1 cellular context compared by ENCODE assay signal in genomic region chr22:34427841-34428240, GRCh38.
TF ChIP-seq lines count a peak whose summit lies in the region.

No MANE protein-coding gene starts in this region.

TF ChIP-seq in K562, 482 proteins besides CTCF, POLR2A, EP300 and RAD21 (continued from another document):
- TF ChIP-seq, protein P1, sequence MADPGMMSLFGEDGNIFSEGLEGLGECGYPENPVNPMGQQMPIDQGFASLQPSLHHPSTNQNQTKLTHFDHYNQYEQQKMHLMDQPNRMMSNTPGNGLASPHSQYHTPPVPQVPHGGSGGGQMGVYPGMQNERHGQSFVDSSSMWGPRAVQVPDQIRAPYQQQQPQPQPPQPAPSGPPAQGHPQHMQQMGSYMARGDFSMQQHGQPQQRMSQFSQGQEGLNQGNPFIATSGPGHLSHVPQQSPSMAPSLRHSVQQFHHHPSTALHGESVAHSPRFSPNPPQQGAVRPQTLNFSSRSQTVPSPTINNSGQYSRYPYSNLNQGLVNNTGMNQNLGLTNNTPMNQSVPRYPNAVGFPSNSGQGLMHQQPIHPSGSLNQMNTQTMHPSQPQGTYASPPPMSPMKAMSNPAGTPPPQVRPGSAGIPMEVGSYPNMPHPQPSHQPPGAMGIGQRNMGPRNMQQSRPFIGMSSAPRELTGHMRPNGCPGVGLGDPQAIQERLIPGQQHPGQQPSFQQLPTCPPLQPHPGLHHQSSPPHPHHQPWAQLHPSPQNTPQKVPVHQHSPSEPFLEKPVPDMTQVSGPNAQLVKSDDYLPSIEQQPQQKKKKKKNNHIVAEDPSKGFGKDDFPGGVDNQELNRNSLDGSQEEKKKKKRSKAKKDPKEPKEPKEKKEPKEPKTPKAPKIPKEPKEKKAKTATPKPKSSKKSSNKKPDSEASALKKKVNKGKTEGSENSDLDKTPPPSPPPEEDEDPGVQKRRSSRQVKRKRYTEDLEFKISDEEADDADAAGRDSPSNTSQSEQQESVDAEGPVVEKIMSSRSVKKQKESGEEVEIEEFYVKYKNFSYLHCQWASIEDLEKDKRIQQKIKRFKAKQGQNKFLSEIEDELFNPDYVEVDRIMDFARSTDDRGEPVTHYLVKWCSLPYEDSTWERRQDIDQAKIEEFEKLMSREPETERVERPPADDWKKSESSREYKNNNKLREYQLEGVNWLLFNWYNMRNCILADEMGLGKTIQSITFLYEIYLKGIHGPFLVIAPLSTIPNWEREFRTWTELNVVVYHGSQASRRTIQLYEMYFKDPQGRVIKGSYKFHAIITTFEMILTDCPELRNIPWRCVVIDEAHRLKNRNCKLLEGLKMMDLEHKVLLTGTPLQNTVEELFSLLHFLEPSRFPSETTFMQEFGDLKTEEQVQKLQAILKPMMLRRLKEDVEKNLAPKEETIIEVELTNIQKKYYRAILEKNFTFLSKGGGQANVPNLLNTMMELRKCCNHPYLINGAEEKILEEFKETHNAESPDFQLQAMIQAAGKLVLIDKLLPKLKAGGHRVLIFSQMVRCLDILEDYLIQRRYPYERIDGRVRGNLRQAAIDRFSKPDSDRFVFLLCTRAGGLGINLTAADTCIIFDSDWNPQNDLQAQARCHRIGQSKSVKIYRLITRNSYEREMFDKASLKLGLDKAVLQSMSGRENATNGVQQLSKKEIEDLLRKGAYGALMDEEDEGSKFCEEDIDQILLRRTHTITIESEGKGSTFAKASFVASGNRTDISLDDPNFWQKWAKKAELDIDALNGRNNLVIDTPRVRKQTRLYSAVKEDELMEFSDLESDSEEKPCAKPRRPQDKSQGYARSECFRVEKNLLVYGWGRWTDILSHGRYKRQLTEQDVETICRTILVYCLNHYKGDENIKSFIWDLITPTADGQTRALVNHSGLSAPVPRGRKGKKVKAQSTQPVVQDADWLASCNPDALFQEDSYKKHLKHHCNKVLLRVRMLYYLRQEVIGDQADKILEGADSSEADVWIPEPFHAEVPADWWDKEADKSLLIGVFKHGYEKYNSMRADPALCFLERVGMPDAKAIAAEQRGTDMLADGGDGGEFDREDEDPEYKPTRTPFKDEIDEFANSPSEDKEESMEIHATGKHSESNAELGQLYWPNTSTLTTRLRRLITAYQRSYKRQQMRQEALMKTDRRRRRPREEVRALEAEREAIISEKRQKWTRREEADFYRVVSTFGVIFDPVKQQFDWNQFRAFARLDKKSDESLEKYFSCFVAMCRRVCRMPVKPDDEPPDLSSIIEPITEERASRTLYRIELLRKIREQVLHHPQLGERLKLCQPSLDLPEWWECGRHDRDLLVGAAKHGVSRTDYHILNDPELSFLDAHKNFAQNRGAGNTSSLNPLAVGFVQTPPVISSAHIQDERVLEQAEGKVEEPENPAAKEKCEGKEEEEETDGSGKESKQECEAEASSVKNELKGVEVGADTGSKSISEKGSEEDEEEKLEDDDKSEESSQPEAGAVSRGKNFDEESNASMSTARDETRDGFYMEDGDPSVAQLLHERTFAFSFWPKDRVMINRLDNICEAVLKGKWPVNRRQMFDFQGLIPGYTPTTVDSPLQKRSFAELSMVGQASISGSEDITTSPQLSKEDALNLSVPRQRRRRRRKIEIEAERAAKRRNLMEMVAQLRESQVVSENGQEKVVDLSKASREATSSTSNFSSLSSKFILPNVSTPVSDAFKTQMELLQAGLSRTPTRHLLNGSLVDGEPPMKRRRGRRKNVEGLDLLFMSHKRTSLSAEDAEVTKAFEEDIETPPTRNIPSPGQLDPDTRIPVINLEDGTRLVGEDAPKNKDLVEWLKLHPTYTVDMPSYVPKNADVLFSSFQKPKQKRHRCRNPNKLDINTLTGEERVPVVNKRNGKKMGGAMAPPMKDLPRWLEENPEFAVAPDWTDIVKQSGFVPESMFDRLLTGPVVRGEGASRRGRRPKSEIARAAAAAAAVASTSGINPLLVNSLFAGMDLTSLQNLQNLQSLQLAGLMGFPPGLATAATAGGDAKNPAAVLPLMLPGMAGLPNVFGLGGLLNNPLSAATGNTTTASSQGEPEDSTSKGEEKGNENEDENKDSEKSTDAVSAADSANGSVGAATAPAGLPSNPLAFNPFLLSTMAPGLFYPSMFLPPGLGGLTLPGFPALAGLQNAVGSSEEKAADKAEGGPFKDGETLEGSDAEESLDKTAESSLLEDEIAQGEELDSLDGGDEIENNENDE (IDR thresholded peaks at IDR 0.05; ENCODE audit: low read depth, low read length), result no peak
- TF ChIP-seq PATZ1 (CRISPR knock-in tag; IDR thresholded peaks at IDR 0.05; ENCODE audit: borderline replicate concordance), result no peak
- TF ChIP-seq MAFK (IDR thresholded peaks at IDR 0.05; ENCODE audit: low read length), result 0 out of 2 replicates have a peak, but pooled peaks have one; percentile 15
